11 cellular contexts compared by ENCODE assay signal in genomic region chr3:72487946-72488735, GRCh38. TPM values are rescaled to one million over a fixed set of nuclear protein-coding genes. Genes with fewer than 3 reads are reported as not detected.
DNase-seq lines count a peak whose midpoint lies in the region; ATAC-seq and TF ChIP-seq lines count a peak whose summit lies in the region.
"Had no signal": no experiment of that assay in that cellular context is flagged by ENCODE, and none has a peak within 500 bp of the region (broad histone marks: within the 10 kb centered on the region; RNA-seq: fewer than 3 reads in every experiment).

No MANE protein-coding gene starts in this region.

- H3K9me3 ChIP-seq in CD4-positive, alpha-beta T cell (ENCODE audit: control insufficient read depth, low read length) = no peaks in the 10 kb centered on the region
- no peaks in the 10 kb centered on the region for H3K9me3 ChIP-seq in mesodermal cell (ENCODE audit: control insufficient read depth, low read length)

- H3K4me1 ChIP-seq in mesodermal cell (ENCODE audit: control insufficient read depth, insufficient read depth, low read length, poor library complexity, severe bottlenecking) = peaks cover 46% of the 10 kb centered on the region

- H3K4me1 Mint-ChIP-seq in CD4-positive, alpha-beta T cell (ENCODE audit: low read depth) = peaks cover 4% of the 10 kb centered on the region
- peaks cover 32% of the 10 kb centered on the region for H3K4me1 Mint-ChIP-seq in activated T-helper 17 cell treated with anti-CD3 and anti-CD28 coated beads, Interleukin-2, amount 50 U/mL, for 72 hours

- H3K36me3 Mint-ChIP-seq in CD4-positive, alpha-beta T cell (ENCODE audit: low read depth) = no peaks in the 10 kb centered on the region
- H3K36me3 Mint-ChIP-seq in activated T-helper 17 cell treated with anti-CD3 and anti-CD28 coated beads, Interleukin-2, amount 50 U/mL, for 72 hours (ENCODE audit: low read depth) = no peaks in the 10 kb centered on the region
- H3K36me3 Mint-ChIP-seq: naive B cell had no signal

- CTCF ChIA-PET in CD4-positive, alpha-beta T cell (lab: Charles Lee) = no interaction called here

- H3K4me3 ChIP-seq in mesodermal cell (ENCODE audit: extremely low read depth, insufficient read depth, low read length, poor library complexity, severe bottlenecking) = no peak overlapping the region
- H3K4me3 ChIP-seq: SK-N-MC had no signal

- peak overlapping the region; percentile 12 for H3K4me3 Mint-ChIP-seq in CD4-positive, alpha-beta T cell
- peak overlapping the region; percentile 40 for H3K4me3 Mint-ChIP-seq in activated T-helper 17 cell treated with anti-CD3 and anti-CD28 coated beads, Interleukin-2, amount 50 U/mL, for 72 hours

- H3K36me3 ChIP-seq in mesodermal cell (ENCODE audit: control insufficient read depth, insufficient read depth, low read length) = no peaks in the 10 kb centered on the region

- intact Hi-C loops in CD4-positive, alpha-beta T cell (cut with DNase I, micrococcal nuclease) = no loop called here

- TF ChIP-seq CTCF in CD4-positive, alpha-beta T cell (IDR thresholded peaks at IDR 0.05) = no peak

- H3K27ac ChIP-seq in CD4-positive, alpha-beta T cell (ENCODE audit: low read depth, low read length) = no peak overlapping the region
- peak overlapping the region; percentile 67 for H3K27ac ChIP-seq in mesodermal cell (ENCODE audit: low read depth, low read length, severe bottlenecking)
- H3K27ac ChIP-seq: SK-N-MC had no signal

- DNase-seq in CD4-positive, alpha-beta T cell = no peak
- DNase-seq in GDM1 (lab: John Stamatoyannopoulos, UW) (no peak), GM19238 (ENCODE audit: insufficient read length, low spot score) (no peak), putamen (ENCODE audit: low spot score) (no peak)
- no peak for DNase-seq in stimulated activated CD4-positive, alpha-beta T cell treated with anti-CD3 and anti-CD28 coated beads, Interleukin-15, amount 100 ng/mL, for 24 hours
- DNase-seq: naive B cell, NCI-H2081 had no signal

- ATAC-seq in CD4-positive, alpha-beta T cell (ENCODE audit: poor library complexity) = no peak
- peak; percentile 54 for ATAC-seq in GM21529 (IDR thresholded peaks at IDR 0.05; ENCODE audit: unreplicated experiment)
- peak; percentile 26 for ATAC-seq in activated T-helper 17 cell treated with anti-CD3 and anti-CD28 coated beads, Interleukin-2, amount 50 U/mL, for 72 hours (replicated peaks)

- H3K27ac Mint-ChIP-seq in CD4-positive, alpha-beta T cell = no peak overlapping the region
- H3K27ac Mint-ChIP-seq in activated T-helper 17 cell treated with anti-CD3 and anti-CD28 coated beads, Interleukin-2, amount 50 U/mL, for 72 hours = peak overlapping the region; percentile 57

- H3K27me3 ChIP-seq in CD4-positive, alpha-beta T cell (ENCODE audit: control insufficient read depth, insufficient read depth, low read length) = no peaks in the 10 kb centered on the region

- POLR2A ChIA-PET in CD4-positive, alpha-beta T cell (lab: Charles Lee) = no interaction called here

- H3K27me3 Mint-ChIP-seq in CD4-positive, alpha-beta T cell = no peaks in the 10 kb centered on the region
- H3K27me3 Mint-ChIP-seq in activated T-helper 17 cell treated with anti-CD3 and anti-CD28 coated beads, Interleukin-2, amount 50 U/mL, for 72 hours = no peaks in the 10 kb centered on the region

- no peaks in the 10 kb centered on the region for H3K9me3 Mint-ChIP-seq in CD4-positive, alpha-beta T cell
- peaks cover 4% of the 10 kb centered on the region for H3K9me3 Mint-ChIP-seq in activated T-helper 17 cell treated with anti-CD3 and anti-CD28 coated beads, Interleukin-2, amount 50 U/mL, for 72 hours

- 79 to 86% methylated on average over 7 to 9 of the region's 9 CpGs for WGBS in mesodermal cell (ENCODE audit: insufficient coverage in 2 of 2), 2 experiments

RNA-seq across cellular contexts. Expression of gene RYBP, which starts 41.7 kb away (rescaled TPM):
- total RNA-seq in CD4-positive, alpha-beta T cell = 10 to 100 TPM; 14.1 to 14.2 TPM
- 10 to 100 TPM; 24.1 to 41.3 TPM for total RNA-seq in activated T-helper 17 cell treated with anti-CD3 and anti-CD28 coated beads, Interleukin-2, amount 50 U/mL, for 72 hours
- polyA plus RNA-seq in mesodermal cell (2013, experiment 1 of 2) = 23.6 TPM
- polyA plus RNA-seq in mesodermal cell (2013, experiment 2 of 2) = 25.0 TPM
